Comparison of ENCODE assay signal across 15 cellular contexts in genomic region chr11:66279092-66279797, GRCh38. TPM values are rescaled to one million over a fixed set of nuclear protein-coding genes. Genes with fewer than 3 reads are reported as not detected.
A peak's percentile ranks its signal among the peaks of the same experiment; 100 is the strongest.
DNase-seq lines count a peak whose midpoint lies in the region; ATAC-seq, FAIRE-seq and TF ChIP-seq lines count a peak whose summit lies in the region.
"Had no signal": no experiment of that assay in that cellular context is flagged by ENCODE, and none has a peak within 500 bp of the region (broad histone marks: within the 10 kb centered on the region; RNA-seq: fewer than 3 reads in every experiment).

No MANE protein-coding gene starts in this region.

- no peak overlapping the region; the same call in 1 of the 2 replicates for H3K18ac ChIP-seq in H1 (ENCODE audit: extremely low read depth, low read length)

- no peak overlapping the region for H4K8ac ChIP-seq in H1 (ENCODE audit: extremely low read depth, insufficient read depth, low read length)

- no peaks in the 10 kb centered on the region for H3K9me3 Mint-ChIP-seq in activated CD4-positive, alpha-beta T cell treated with anti-CD3 and anti-CD28 coated beads, Interleukin-2, amount 10 ng/mL, durations not matched to agents 24 days and 14 days
- H3K9me3 Mint-ChIP-seq in progenitor cell of endocrine pancreas (ENCODE audit: low read depth), result no peaks in the 10 kb centered on the region

- FAIRE-seq in H1 (lab: Jason Lieb, UNC), result no peak
- FAIRE-seq: G401.6 had no signal

- no peaks in the 10 kb centered on the region for H3K9me3 ChIP-seq in H1 (ENCODE audit: insufficient read depth in 2 of 2, low read depth in 1 of 2, low read length in 1 of 2)
- H3K9me3 ChIP-seq: psoas muscle had no signal

- TF ChIP-seq RAD21 in H1 (IDR thresholded peaks at IDR 0.05 in 1 of 2, conservative IDR thresholded peaks at IDR 0.05 in 1 of 2; ENCODE audit: low read depth in 2 of 2, low read length in 2 of 2), result no peak

- H2BK15ac ChIP-seq in H1 (ENCODE audit: low read length), result no peak overlapping the region

- ATAC-seq in GM18520 (IDR thresholded peaks at IDR 0.05; ENCODE audit: unreplicated experiment), result no peak
- ATAC-seq: psoas muscle had no signal

- no peak overlapping the region for H3K14ac ChIP-seq in H1 (ENCODE audit: insufficient read length)

- H4K5ac ChIP-seq in H1 (ENCODE audit: insufficient read length, low read depth, low read length), result no peak overlapping the region

- H2BK20ac ChIP-seq in H1 (ENCODE audit: low read length), result no peak overlapping the region

- H3K9ac ChIP-seq in H1 (replicated peaks in 1 of 4; ENCODE audit: extremely low read depth in 1 of 4, low read depth in 3 of 4, low read length in 3 of 4), result peak overlapping the region in 1 of 4 experiments; percentile 40; a peak in 2 of 7 replicates

- peak overlapping the region; percentile 53 for H3K27ac Mint-ChIP-seq in activated CD4-positive, alpha-beta T cell treated with anti-CD3 and anti-CD28 coated beads, Interleukin-2, amount 10 ng/mL, durations not matched to agents 24 days and 14 days
- no peak overlapping the region for H3K27ac Mint-ChIP-seq in progenitor cell of endocrine pancreas

- peak overlapping the region; percentile 76 for H3K4me3 Mint-ChIP-seq in activated CD4-positive, alpha-beta T cell treated with anti-CD3 and anti-CD28 coated beads, Interleukin-2, amount 10 ng/mL, durations not matched to agents 24 days and 14 days
- H3K4me3 Mint-ChIP-seq in progenitor cell of endocrine pancreas (ENCODE audit: low read depth), result peak overlapping the region; percentile 58

- TF ChIP-seq POLR2A in H1 (IDR thresholded peaks at IDR 0.05; ENCODE audit: control extremely low read depth in 1 of 2, low read depth in 2 of 2, low read length in 2 of 2), result no peak

- POLR2A ChIA-PET in H1 (lab: Charles Lee; ENCODE audit: partially characterized antibody), result interaction anchor here (1.1 to 7.9 kb wide), 6 partner anchors 10 to 231 kb away, joined by 3 to 125 read pairs (median 15); partner anchors contain the start of genes B4GAT1, BRMS1, RAB1B and RIN1

- no peak for TF ChIP-seq EP300 in H1 (IDR thresholded peaks at IDR 0.05; ENCODE audit: borderline replicate concordance in 1 of 2, low read depth in 2 of 2, low read length in 2 of 2)

- peaks cover 5 to 23% of the 10 kb centered on the region in 2 experiments for H4K20me1 ChIP-seq in H1 (replicated peaks in 1 of 2; ENCODE audit: control insufficient read depth in 1 of 2, insufficient read depth in 2 of 2, low read length in 2 of 2)

- H3K4me3 ChIP-seq in H1 (ENCODE audit: extremely low read depth in 1 of 4, insufficient read depth in 2 of 4, low read depth in 3 of 4, low read length in 4 of 4), result peak overlapping the region in 2 of 4 experiments; percentile 10 to 61; a peak in 3 of 8 replicates
- H3K4me3 ChIP-seq: psoas muscle had no signal

- H3K4me1 ChIP-seq in H1 (replicated peaks in 1 of 4; ENCODE audit: control insufficient read depth in 3 of 4, insufficient read depth in 4 of 4, low read length in 3 of 4), result peaks cover 0 to 17% (median 13%) of the 10 kb centered on the region in 4 experiments; a peak in 5 of 7 replicates

- intact Hi-C loops in activated CD4-positive, alpha-beta T cell treated with anti-CD3 and anti-CD28 coated beads, Interleukin-2, amount 10 ng/mL, durations not matched to agents 24 days and 14 days (cut with micrococcal nuclease), result no loop called here

- WGBS in H1 (ENCODE audit: extremely low coverage in 1 of 2, insufficient coverage in 1 of 2, insufficient read length in 1 of 2, insufficient replicate concordance in 2 of 2, low coverage in 1 of 2, low lambda C conversion rate in 2 of 2, missing lambda C conversion rate in 1 of 2), 2 experiments, result 43% methylated on average over 10 of the region's 16 CpGs; no CpG with 5 or more reads in 1 of the 2 experiments

- H2BK5ac ChIP-seq in H1 (ENCODE audit: low read depth, low read length), result no peak overlapping the region

- 0 out of 2 replicates have a peak overlapping the region, but pooled peaks have one; percentile 39 for H2BK12ac ChIP-seq in H1 (ENCODE audit: low read depth, low read length)

- peaks cover 0 to 4% (median under 1%) of the 10 kb centered on the region in 4 experiments; a peak in 2 of 7 replicates for H3K27me3 ChIP-seq in H1 (replicated peaks in 1 of 4; ENCODE audit: control insufficient read depth in 3 of 4, extremely low read depth in 1 of 4, insufficient read depth in 3 of 4, low read length in 3 of 4)

- H3K27me3 Mint-ChIP-seq in activated CD4-positive, alpha-beta T cell treated with anti-CD3 and anti-CD28 coated beads, Interleukin-2, amount 10 ng/mL, durations not matched to agents 24 days and 14 days, result peaks cover 7% of the 10 kb centered on the region
- peaks cover 7% of the 10 kb centered on the region for H3K27me3 Mint-ChIP-seq in progenitor cell of endocrine pancreas

- CTCF ChIA-PET in H1 (lab: Charles Lee; ENCODE audit: partially characterized antibody), result interaction anchor here (0.6 to 3.3 kb wide), 8 partner anchors 8 to 212 kb away, joined by 3 to 10 read pairs (median 3); partner anchors contain the start of gene RIN1

- peaks cover 25% of the 10 kb centered on the region for H3K4me1 Mint-ChIP-seq in activated CD4-positive, alpha-beta T cell treated with anti-CD3 and anti-CD28 coated beads, Interleukin-2, amount 10 ng/mL, durations not matched to agents 24 days and 14 days
- H3K4me1 Mint-ChIP-seq in progenitor cell of endocrine pancreas (ENCODE audit: low read depth), result peaks cover 13% of the 10 kb centered on the region

- H3K4me2 ChIP-seq in H1 (ENCODE audit: insufficient read depth in 1 of 2, low read depth in 2 of 2, low read length in 2 of 2), result peak overlapping the region; percentile 73 to 77

- no peak overlapping the region for H4K91ac ChIP-seq in H1 (replicated peaks; ENCODE audit: insufficient read length, low read length)

- TF ChIP-seq CTCF in H1 (IDR thresholded peaks at IDR 0.05; ENCODE audit: control extremely low read depth in 1 of 3, insufficient read depth in 1 of 3, low read depth in 1 of 3, low read length in 3 of 3) (no peak), progenitor cell of endocrine pancreas (IDR thresholded peaks at IDR 0.05; ENCODE audit: unreplicated experiment) (no peak)

- no peak overlapping the region for H2AK5ac ChIP-seq in H1 (ENCODE audit: low read depth, low read length)

- H3K79me2 ChIP-seq in H1 (ENCODE audit: control insufficient read depth in 1 of 2, insufficient read depth in 2 of 2, low read length in 2 of 2), result no peaks in the 10 kb centered on the region

- no peak overlapping the region for H3K4ac ChIP-seq in H1 (replicated peaks; ENCODE audit: insufficient read length, low read depth, low read length)

- no peak overlapping the region for H3K27ac ChIP-seq in H1 (ENCODE audit: low read depth, low read length)
- H3K27ac ChIP-seq: psoas muscle had no signal

- H3K56ac ChIP-seq in H1 (replicated peaks; ENCODE audit: insufficient read length, low read depth, low read length), result no peak overlapping the region

- peaks cover 0 to 12% (median under 1%) of the 10 kb centered on the region in 4 experiments; a peak in 5 of 8 replicates for H3K36me3 ChIP-seq in H1 (ENCODE audit: control insufficient read depth in 2 of 4, insufficient read depth in 4 of 4, low read length in 3 of 4)

- peaks cover 4% of the 10 kb centered on the region; the same call in 1 of the 2 replicates for H3K23me2 ChIP-seq in H1 (ENCODE audit: low read depth, low read length)

- no peak for DNase-seq in activated CD4-positive, alpha-beta T cell treated with anti-CD3 and anti-CD28 coated beads, Interleukin-2, amount 10 ng/mL, durations not matched to agents 24 days and 14 days
- no peak for DNase-seq in activated CD4-positive, alpha-beta T cell treated with anti-CD3 and anti-CD28 coated beads, Interleukin-2, amount 50 U/mL, for 48 hours
- DNase-seq in NCI-H69 (lab: John Stamatoyannopoulos, UW) (peak; percentile 44), H1 (ENCODE audit: low read depth in 1 of 2, low spot score in 2 of 2) (peak in 1 of 2 experiments; percentile 57), progenitor cell of endocrine pancreas (ENCODE audit: low spot score, unreplicated experiment) (no peak), NCI-H2227 treated with DMSO at 0.1 percent for 48 hours (lab: John Stamatoyannopoulos, UW) (no peak)
- DNase-seq in effector CD8-positive, alpha-beta T cell (lab: John Stamatoyannopoulos, UW), result no peak
- DNase-seq: activated naive CD4-positive, alpha-beta T cell; NCI-H1694 treated with DMSO at 0.1 percent for 48 hours; stimulated activated CD4-positive, alpha-beta T cell treated with anti-CD3 and anti-CD28 coated beads, Interleukin-4, amount 100 ng/mL, for 24 hours had no signal

- no peaks in the 10 kb centered on the region for H3K79me1 ChIP-seq in H1 (ENCODE audit: low read depth, low read length)

- no peak overlapping the region for H2BK120ac ChIP-seq in H1 (replicated peaks; ENCODE audit: low read depth, low read length)

- no peak overlapping the region for H2AFZ ChIP-seq in H1 (ENCODE audit: low read length)

- H3K36me3 Mint-ChIP-seq in activated CD4-positive, alpha-beta T cell treated with anti-CD3 and anti-CD28 coated beads, Interleukin-2, amount 10 ng/mL, durations not matched to agents 24 days and 14 days (ENCODE audit: low read depth), result peaks cover 20% of the 10 kb centered on the region
- H3K36me3 Mint-ChIP-seq in progenitor cell of endocrine pancreas (ENCODE audit: insufficient read depth), result peaks cover 4% of the 10 kb centered on the region

- H3K23ac ChIP-seq in H1 (ENCODE audit: insufficient read length), result no peak overlapping the region

RNA-seq across cellular contexts. Expression of gene CNIH2, which starts 1.3 kb away (rescaled TPM):
- 1.0 and 2.7 TPM in 2 replicates for total RNA-seq in activated CD4-positive, alpha-beta T cell treated with anti-CD3 and anti-CD28 coated beads, Interleukin-2, amount 10 ng/mL, durations not matched to agents 24 days and 14 days
- total RNA-seq in H1 (2021; fragmentation: NEBNext Ultra II Directional; extraction: Animal tissue kit (Norgen Biotek cat#: 25700)), result 15.8 and 17.0 TPM in 2 replicates
- polyA plus RNA-seq in H1 (2011; rRNA removed), result 11.6 and 12.5 TPM in 2 replicates
- polyA plus RNA-seq in H1 (2011; cell fraction: cytosol; rRNA removed), result 5.5 TPM
- polyA plus RNA-seq in H1 (2011; cell fraction: nucleus; rRNA removed), result 13.1 TPM
- polyA plus RNA-seq in H1 (2012, experiment 1 of 2), result 11.7 to 18.1 TPM (median 16.2 TPM) in 4 replicates
- 12.4 TPM for polyA plus RNA-seq in H1 (2012, experiment 2 of 2)
- 12.7 TPM for polyA plus RNA-seq in H1 (2013, experiment 1 of 2)
- 13.4 TPM for polyA plus RNA-seq in H1 (2013, experiment 2 of 2)
- polyA minus RNA-seq in H1 (2011; rRNA and poly(A)+ RNA removed), result 8.5 and 9.1 TPM in 2 replicates
- polyA minus RNA-seq in H1 (2011; cell fraction: cytosol; rRNA and poly(A)+ RNA removed), result 11.6 TPM
- 5.0 TPM for polyA minus RNA-seq in H1 (2011; cell fraction: nucleus; rRNA and poly(A)+ RNA removed)
- 21.3 and 21.7 TPM in 2 replicates for total RNA-seq in progenitor cell of endocrine pancreas
- total RNA-seq: glomerular endothelial cell, liver, psoas muscle had no signal

RNA-seq across cellular contexts. Expression of gene YIF1A, which starts 9.7 kb away (rescaled TPM):
- total RNA-seq in activated CD4-positive, alpha-beta T cell treated with anti-CD3 and anti-CD28 coated beads, Interleukin-2, amount 10 ng/mL, durations not matched to agents 24 days and 14 days, result 108 and 119 TPM in 2 replicates
- total RNA-seq in H1 (2021; fragmentation: NEBNext Ultra II Directional; extraction: Animal tissue kit (Norgen Biotek cat#: 25700)), result 70.1 and 75.9 TPM in 2 replicates
- 178 and 248 TPM in 2 replicates for polyA plus RNA-seq in H1 (2011; rRNA removed)
- 106 TPM for polyA plus RNA-seq in H1 (2011; cell fraction: cytosol; rRNA removed)
- polyA plus RNA-seq in H1 (2011; cell fraction: nucleus; rRNA removed), result 184 TPM
- polyA plus RNA-seq in H1 (2012, experiment 1 of 2), result 50.7 to 118 TPM (median 101 TPM) in 4 replicates
- 274 TPM for polyA plus RNA-seq in H1 (2012, experiment 2 of 2)
- polyA plus RNA-seq in H1 (2013, experiment 1 of 2), result 179 TPM
- polyA plus RNA-seq in H1 (2013, experiment 2 of 2), result 193 TPM
- 96.9 and 101 TPM in 2 replicates for polyA minus RNA-seq in H1 (2011; rRNA and poly(A)+ RNA removed)
- 80.4 TPM for polyA minus RNA-seq in H1 (2011; cell fraction: cytosol; rRNA and poly(A)+ RNA removed)
- 42.2 TPM for polyA minus RNA-seq in H1 (2011; cell fraction: nucleus; rRNA and poly(A)+ RNA removed)
- total RNA-seq in progenitor cell of endocrine pancreas, result 61.7 and 64.6 TPM in 2 replicates

RNA-seq across cellular contexts. Expression of gene RAB1B, which starts 10.8 kb away (rescaled TPM):
- 117 and 123 TPM in 2 replicates for total RNA-seq in activated CD4-positive, alpha-beta T cell treated with anti-CD3 and anti-CD28 coated beads, Interleukin-2, amount 10 ng/mL, durations not matched to agents 24 days and 14 days
- total RNA-seq in H1 (2021; fragmentation: NEBNext Ultra II Directional; extraction: Animal tissue kit (Norgen Biotek cat#: 25700)), result 100 and 106 TPM in 2 replicates
- polyA plus RNA-seq in H1 (2011; rRNA removed), result 217 and 306 TPM in 2 replicates
- 154 TPM for polyA plus RNA-seq in H1 (2011; cell fraction: cytosol; rRNA removed)
- polyA plus RNA-seq in H1 (2011; cell fraction: nucleus; rRNA removed), result 150 TPM
- polyA plus RNA-seq in H1 (2012, experiment 1 of 2), result 83.5 to 116 TPM (median 115 TPM) in 4 replicates
- polyA plus RNA-seq in H1 (2012, experiment 2 of 2), result 130 TPM
- 89.8 TPM for polyA plus RNA-seq in H1 (2013, experiment 1 of 2)
- polyA plus RNA-seq in H1 (2013, experiment 2 of 2), result 91.6 TPM
- polyA minus RNA-seq in H1 (2011; rRNA and poly(A)+ RNA removed), result 110 and 111 TPM in 2 replicates
- 81.3 TPM for polyA minus RNA-seq in H1 (2011; cell fraction: cytosol; rRNA and poly(A)+ RNA removed)
- polyA minus RNA-seq in H1 (2011; cell fraction: nucleus; rRNA and poly(A)+ RNA removed), result 39.8 TPM
- total RNA-seq in progenitor cell of endocrine pancreas, result 100 and 102 TPM in 2 replicates

RNA-seq across cellular contexts. Expression of gene TMEM151A, which starts 12.4 kb away (rescaled TPM):
- not detected in 2 replicates for total RNA-seq in activated CD4-positive, alpha-beta T cell treated with anti-CD3 and anti-CD28 coated beads, Interleukin-2, amount 10 ng/mL, durations not matched to agents 24 days and 14 days
- total RNA-seq in H1 (2021; fragmentation: NEBNext Ultra II Directional; extraction: Animal tissue kit (Norgen Biotek cat#: 25700)), result 2.4 and 3.2 TPM in 2 replicates
- 3.2 and 4.5 TPM in 2 replicates for polyA plus RNA-seq in H1 (2011; rRNA removed)
- 2.2 TPM for polyA plus RNA-seq in H1 (2011; cell fraction: cytosol; rRNA removed)
- polyA plus RNA-seq in H1 (2011; cell fraction: nucleus; rRNA removed), result 2.4 TPM
- 0.87 to 2.5 TPM (median 2.1 TPM) in 4 replicates for polyA plus RNA-seq in H1 (2012, experiment 1 of 2)
- 2.3 TPM for polyA plus RNA-seq in H1 (2012, experiment 2 of 2)
- 3.7 TPM for polyA plus RNA-seq in H1 (2013, experiment 1 of 2)
- 4.0 TPM for polyA plus RNA-seq in H1 (2013, experiment 2 of 2)
- polyA minus RNA-seq in H1 (2011; rRNA and poly(A)+ RNA removed), result 0.56 and 1.3 TPM in 2 replicates
- polyA minus RNA-seq in H1 (2011; cell fraction: cytosol; rRNA and poly(A)+ RNA removed), result 1.8 TPM
- polyA minus RNA-seq in H1 (2011; cell fraction: nucleus; rRNA and poly(A)+ RNA removed), result 2.8 TPM
- 0.33 and 0.57 TPM in 2 replicates for total RNA-seq in progenitor cell of endocrine pancreas
- total RNA-seq: psoas muscle had no signal

RNA-seq across cellular contexts. Expression of gene KLC2, which starts 21.7 kb away (rescaled TPM):
- total RNA-seq in activated CD4-positive, alpha-beta T cell treated with anti-CD3 and anti-CD28 coated beads, Interleukin-2, amount 10 ng/mL, durations not matched to agents 24 days and 14 days, result 56.6 and 57.0 TPM in 2 replicates
- total RNA-seq in H1 (2021; fragmentation: NEBNext Ultra II Directional; extraction: Animal tissue kit (Norgen Biotek cat#: 25700)), result 41.8 and 42.5 TPM in 2 replicates
- 17.3 and 28.6 TPM in 2 replicates for polyA plus RNA-seq in H1 (2011; rRNA removed)
- polyA plus RNA-seq in H1 (2011; cell fraction: cytosol; rRNA removed), result 20.5 TPM
- 71.8 TPM for polyA plus RNA-seq in H1 (2011; cell fraction: nucleus; rRNA removed)
- 31.1 to 40.5 TPM (median 38.8 TPM) in 4 replicates for polyA plus RNA-seq in H1 (2012, experiment 1 of 2)
- 28.5 TPM for polyA plus RNA-seq in H1 (2012, experiment 2 of 2)
- 25.6 TPM for polyA plus RNA-seq in H1 (2013, experiment 1 of 2)
- polyA plus RNA-seq in H1 (2013, experiment 2 of 2), result 23.0 TPM
- polyA minus RNA-seq in H1 (2011; rRNA and poly(A)+ RNA removed), result 13.9 and 27.0 TPM in 2 replicates
- polyA minus RNA-seq in H1 (2011; cell fraction: cytosol; rRNA and poly(A)+ RNA removed), result 20.8 TPM
- polyA minus RNA-seq in H1 (2011; cell fraction: nucleus; rRNA and poly(A)+ RNA removed), result 25.4 TPM
- 69.8 and 70.9 TPM in 2 replicates for total RNA-seq in progenitor cell of endocrine pancreas
